Comparison of ENCODE assay signal across 19 cellular contexts in the genomic region with DNA sequence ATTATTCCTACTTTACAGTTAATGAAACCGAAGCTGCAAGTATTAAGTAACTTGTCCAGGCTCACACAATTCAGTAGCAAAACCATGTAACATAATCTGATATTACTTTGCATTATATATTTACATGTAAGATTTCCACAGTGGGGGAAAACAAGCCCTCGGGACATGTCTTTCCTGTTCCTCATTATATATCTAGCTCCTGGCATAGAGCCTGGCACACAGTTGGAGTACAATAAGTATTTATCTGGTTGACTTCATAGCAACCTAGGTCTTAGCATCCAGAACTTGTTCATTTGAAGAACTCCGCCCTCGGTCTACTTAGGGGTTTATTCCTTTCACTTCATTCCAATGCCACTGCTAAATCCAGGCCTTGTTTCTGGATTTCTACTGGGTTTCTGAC. TPM values are rescaled to one million over a fixed set of nuclear protein-coding genes. Genes with fewer than 3 reads are reported as not detected.
"Had no signal": no experiment of that assay in that cellular context is flagged by ENCODE, and none has a peak within 500 bp of the region (broad histone marks: within the 10 kb centered on the region; RNA-seq: fewer than 3 reads in every experiment).

No MANE protein-coding gene starts in this region.

- H3K27ac ChIP-seq: gastrocnemius medialis, heart left ventricle, left lung, right atrium auricular region, suprapubic skin, vagina had no signal

- DNase-seq: activated CD4-positive, alpha-beta T cell treated with anti-CD3 and anti-CD28 coated beads, Interleukin-2, amount 50 U/mL, for 1 hour; activated CD4-positive, CD25-positive, alpha-beta regulatory T cell treated with anti-CD3 and anti-CD28 coated beads, Interleukin-2, amount 50 U/mL, for 72 hours; activated CD8-positive, alpha-beta memory T cell treated with anti-CD3 and anti-CD28 coated beads, Interleukin-2, amount 50 U/mL, for 4 hours; activated effector memory CD4-positive, alpha-beta T cell treated with anti-CD3 and anti-CD28 coated beads, Interleukin-2, amount 50 U/mL, for 16 hours; activated naive CD4-positive, alpha-beta T cell treated with anti-CD3 and anti-CD28 coated beads, Interleukin-2, amount 50 U/mL, for 16 hours; activated T-cell treated with anti-CD3 and anti-CD28 coated beads, Interleukin-2, amount 50 U/mL, for 4 hours; effector CD8-positive, alpha-beta T cell; gastrocnemius medialis; heart left ventricle; left lung; occipital lobe; stimulated activated naive CD8-positive, alpha-beta T cell treated with anti-CD3 and anti-CD28 coated beads, Interleukin-15, amount 100 ng/mL, for 72 hours; trophoblast cell had no signal

- H3K27me3 ChIP-seq: gastrocnemius medialis, heart left ventricle, left lung, right atrium auricular region, suprapubic skin, vagina had no signal

- H3K9me3 ChIP-seq: gastrocnemius medialis, heart left ventricle, left lung, right atrium auricular region, suprapubic skin, vagina had no signal

- ATAC-seq: activated T-cell treated with anti-CD3 and anti-CD28 coated beads, Interleukin-2, amount 50 U/mL, for 4 hours; esophagus mucosa; gastrocnemius medialis; heart left ventricle; left lung; natural killer cell treated with Interleukin-12 subunit alpha and Interleukin-12 subunit beta and Interleukin-15 and Interleukin-18, amount 100 ng/mL, for 72 hours; stimulated activated naive CD8-positive, alpha-beta T cell treated with anti-CD3 and anti-CD28 coated beads, Interleukin-15, amount 100 ng/mL, for 72 hours had no signal

- H3K36me3 ChIP-seq: gastrocnemius medialis, left lung, right atrium auricular region, suprapubic skin, vagina had no signal

- H3K4me3 ChIP-seq: gastrocnemius medialis, heart left ventricle, left lung, right atrium auricular region, suprapubic skin, vagina had no signal

RNA-seq across cellular contexts. Expression of gene PDE11A, which starts 38.1 kb away (rescaled TPM):
- total RNA-seq: activated T-cell treated with anti-CD3 and anti-CD28 coated beads, Interleukin-2, amount 50 U/mL, for 4 hours; esophagus mucosa; lung microvascular endothelial cell; natural killer cell treated with Interleukin-12 subunit alpha and Interleukin-12 subunit beta and Interleukin-15 and Interleukin-18, amount 100 ng/mL, for 72 hours had no signal
